In genomic region chr22:18070556-18071306, GRCh38 we compare ENCODE assay signal across 11 cellular contexts. TPM values are rescaled to one million over a fixed set of nuclear protein-coding genes. Genes with fewer than 3 reads are reported as not detected.
DNase-seq lines count a peak whose midpoint lies in the region; ATAC-seq, FAIRE-seq and TF ChIP-seq lines count a peak whose summit lies in the region.
"Had no signal": no experiment of that assay in that cellular context is flagged by ENCODE, and none has a peak within 500 bp of the region (broad histone marks: within the 10 kb centered on the region; RNA-seq: fewer than 3 reads in every experiment).

No MANE protein-coding gene starts in this region.

- H3K9me2 ChIP-seq in SK-N-SH (no peaks in the 10 kb centered on the region), MM.1S (replicated peaks; ENCODE audit: insufficient read depth, low read length) (no peaks in the 10 kb centered on the region)

- DNase-seq in SK-N-SH (no peak), MM.1S (no peak), epithelial cell of prostate (ENCODE audit: low read depth, low spot score) (no peak), small intestine (peak; percentile 72), ureter (ENCODE audit: low spot score) (no peak), uterus (no peak)
- DNase-seq: NCI-H187 had no signal

- H3K27ac ChIP-seq in SK-N-SH (ENCODE audit: low read depth in 2 of 2, low read length in 1 of 2) (no peak overlapping the region), MM.1S (ENCODE audit: low read length) (no peak overlapping the region), epithelial cell of prostate (peak overlapping the region; percentile 57), small intestine (ENCODE audit: low read depth in 1 of 2, low read length in 1 of 2) (peak overlapping the region in 1 of 2 donors; percentile 41), uterus (peak overlapping the region in 1 of 2 donors; percentile 52)
- H3K27ac ChIP-seq: SJSA1 had no signal

- no peak overlapping the region for H3K9ac ChIP-seq in SK-N-SH
- H3K9ac ChIP-seq in MM.1S (ENCODE audit: low read length): no peak overlapping the region

- H3K36me3 ChIP-seq in SK-N-SH (replicated peaks in 1 of 2; ENCODE audit: control insufficient read depth in 1 of 2, insufficient read depth in 2 of 2, low read length in 1 of 2) (no peaks in the 10 kb centered on the region), MM.1S (replicated peaks; ENCODE audit: insufficient read depth, low read length) (no peaks in the 10 kb centered on the region), small intestine (ENCODE audit: control insufficient read depth in 2 of 2, insufficient read depth in 2 of 2, low read length in 2 of 2) (no peaks in the 10 kb centered on the region), uterus (no peaks in the 10 kb centered on the region)
- H3K36me3 ChIP-seq: SJSA1 had no signal

- H3K4me2 ChIP-seq in SK-N-SH (no peak overlapping the region), MM.1S (ENCODE audit: low read depth, low read length) (no peak overlapping the region)

- H3K9me3 ChIP-seq in SK-N-SH: no peaks in the 10 kb centered on the region
- H3K9me3 ChIP-seq in MM.1S (replicated peaks; ENCODE audit: insufficient read depth, low read length): no peaks in the 10 kb centered on the region
- H3K9me3 ChIP-seq in small intestine (ENCODE audit: control insufficient read depth, low read depth): no peaks in the 10 kb centered on the region
- no peaks in the 10 kb centered on the region for H3K9me3 ChIP-seq in uterus
- H3K9me3 ChIP-seq: SJSA1 had no signal

- WGBS in SK-N-SH (ENCODE audit: low lambda C conversion rate): 83% methylated on average over 11 of the region's 14 CpGs
- 53 to 74% (median 67%) methylated on average over 14 of the region's 14 CpGs for WGBS in small intestine, 3 donors

- H3K4me3 ChIP-seq in SK-N-SH (ENCODE audit: low read depth in 2 of 2, low read length in 1 of 2) (no peak overlapping the region), MM.1S (ENCODE audit: low read length) (no peak overlapping the region), small intestine (ENCODE audit: low read depth in 1 of 2, low read length in 2 of 2) (no peak overlapping the region), uterus (no peak overlapping the region)
- H3K4me3 ChIP-seq: SJSA1 had no signal

- H3K27me3 ChIP-seq in SK-N-SH (ENCODE audit: insufficient read depth) (no peaks in the 10 kb centered on the region), MM.1S (replicated peaks; ENCODE audit: insufficient read depth, low read length) (no peaks in the 10 kb centered on the region), small intestine (ENCODE audit: control insufficient read depth in 2 of 2, insufficient read depth in 2 of 2, low read length in 2 of 2) (no peaks in the 10 kb centered on the region), uterus (no peaks in the 10 kb centered on the region)
- H3K27me3 ChIP-seq: SJSA1 had no signal

- H3F3A ChIP-seq in SK-N-SH (replicated peaks; ENCODE audit: insufficient read depth) (no peaks in the 10 kb centered on the region), MM.1S (ENCODE audit: insufficient read depth, low read length) (peaks cover 8% of the 10 kb centered on the region; the same call in 1 of the 2 replicates)

- intact Hi-C loops in uterus (cut with DNase I; ENCODE audit: low total_unique reads): loop anchor here (10.0 kb wide), 1 partner anchor 46 kb away; the partner anchor contains the start of gene MICAL3

- no peaks in the 10 kb centered on the region; a peak in 1 of 4 replicates for H3K4me1 ChIP-seq in SK-N-SH (ENCODE audit: control insufficient read depth in 1 of 2, insufficient read depth in 2 of 2, low read depth in 1 of 2, low read length in 1 of 2)
- peaks cover 15% of the 10 kb centered on the region for H3K4me1 ChIP-seq in MM.1S (ENCODE audit: low read length)
- H3K4me1 ChIP-seq in small intestine (ENCODE audit: control insufficient read depth in 2 of 2, insufficient read depth in 1 of 2, low read depth in 1 of 2, low read length in 1 of 2): peaks cover 0 to 1% of the 10 kb centered on the region in 2 donors
- peaks cover 0 to 6% of the 10 kb centered on the region in 2 donors for H3K4me1 ChIP-seq in uterus

- H4K20me1 ChIP-seq in SK-N-SH (ENCODE audit: insufficient read depth): no peaks in the 10 kb centered on the region
- no peaks in the 10 kb centered on the region for H4K20me1 ChIP-seq in MM.1S (ENCODE audit: insufficient read depth, low read length)

- H2AFZ ChIP-seq in SK-N-SH (ENCODE audit: low read depth): no peak overlapping the region
- H2AFZ ChIP-seq in MM.1S (ENCODE audit: low read length): no peak overlapping the region

- no peak for TF ChIP-seq EP300 in SK-N-SH (IDR thresholded peaks at IDR 0.05; ENCODE audit: borderline replicate concordance in 1 of 2, low read depth in 1 of 2, low read length in 1 of 2)

- TF ChIP-seq POLR2A in uterus (IDR thresholded peaks at IDR 0.05): no peak

- TF ChIP-seq CTCF in SK-N-SH (IDR thresholded peaks at IDR 0.05) (peak; percentile 54), MM.1S (IDR thresholded peaks at IDR 0.05; ENCODE audit: low read length) (peak; percentile 15; the same call in 1 of the 2 replicates), uterus (IDR thresholded peaks at IDR 0.05) (no peak)

- CTCF ChIA-PET in SK-N-SH (lab: Yijun Ruan, JAX): interaction anchor here (0.7 to 9.7 kb wide), 10 partner anchors 14 to 240 kb away, joined by 3 to 186 read pairs (median 4); partner anchors contain the start of gene MICAL3

- H3K79me2 ChIP-seq in SK-N-SH (ENCODE audit: insufficient read depth): no peaks in the 10 kb centered on the region
- H3K79me2 ChIP-seq in MM.1S (ENCODE audit: low read length): no peaks in the 10 kb centered on the region

- ATAC-seq in SK-N-SH treated with all-trans-retinoic acid at 6 μM for 48 hours: no peak
- no peak for ATAC-seq in HG03520 (IDR thresholded peaks at IDR 0.05; ENCODE audit: unreplicated experiment)
- ATAC-seq: sciatic nerve had no signal

- POLR2A ChIA-PET in SK-N-SH (lab: Yijun Ruan, JAX): no interaction called here

- no peak for TF ChIP-seq RAD21 in SK-N-SH (IDR thresholded peaks at IDR 0.05; ENCODE audit: low read length)

- FAIRE-seq in small intestine (lab: Jason Lieb, UNC): no peak

TF ChIP-seq in SK-N-SH, 30 proteins besides CTCF, POLR2A, EP300 and RAD21 (continues in another document):
- TF ChIP-seq RCOR1 (IDR thresholded peaks at IDR 0.05; ENCODE audit: low read length) (no peak), MEF2A (IDR thresholded peaks at IDR 0.05; ENCODE audit: borderline replicate concordance, low read depth) (no peak), USF1 (IDR thresholded peaks at IDR 0.05; ENCODE audit: borderline replicate concordance, low read depth) (no peak), MAX (IDR thresholded peaks at IDR 0.05; ENCODE audit: low read depth) (no peak), YY1 (IDR thresholded peaks at IDR 0.05; ENCODE audit: low read depth) (no peak)

TF ChIP-seq in SK-N-SH treated with all-trans-retinoic acid at 6 μM for 48 hours, 23 proteins besides CTCF, POLR2A, EP300 and RAD21 (continues in another document):
- TF ChIP-seq CSRNP3 (CRISPR knock-in tag; IDR thresholded peaks at IDR 0.05) (no peak), TSHZ2 (CRISPR knock-in tag; IDR thresholded peaks at IDR 0.05) (no peak)

RNA-seq across cellular contexts. Expression of gene PEX26, which starts 7.1 kb away (rescaled TPM):
- polyA plus RNA-seq in SK-N-SH (2012; rRNA removed) (13.0 and 17.5 TPM in 2 replicates), small intestine (10 to 100 TPM; 23.2 to 48.0 (median 28.0) TPM)
- 7.8 and 12.2 TPM in 2 replicates for polyA plus RNA-seq in SK-N-SH (2012; cell fraction: cytosol; rRNA removed)
- 15.3 and 16.2 TPM in 2 replicates for polyA plus RNA-seq in SK-N-SH (2012; cell fraction: nucleus; rRNA removed)
- total RNA-seq in ureter (43.7 TPM), uterus (10 to 100 TPM; 28.2 to 36.1 (median 31.2) TPM)

RNA-seq across cellular contexts. Expression of gene TUBA8, which starts 39.9 kb away (rescaled TPM):
- polyA plus RNA-seq in SK-N-SH (2012; rRNA removed) (1.7 and 2.1 TPM in 2 replicates), small intestine (1 to 10 TPM; 4.4 to 5.8 (median 4.6) TPM)
- 1.0 and 1.2 TPM in 2 replicates for polyA plus RNA-seq in SK-N-SH (2012; cell fraction: cytosol; rRNA removed)
- polyA plus RNA-seq in SK-N-SH (2012; cell fraction: nucleus; rRNA removed): 6.8 and 7.7 TPM in 2 replicates
- total RNA-seq in ureter (2.6 TPM), uterus (10 to 100 TPM in 1 of 4 donors, 1 to 10 TPM in 1, under 1 TPM in 1, not detected in 1; 0.90 to 14.6 (median 2.2) TPM)

RNA-seq across cellular contexts. Expression of gene MICAL3, which starts 46.4 kb away (rescaled TPM):
- polyA plus RNA-seq in SK-N-SH (2012; rRNA removed): 50.9 and 83.1 TPM in 2 replicates
- 35.5 and 39.3 TPM in 2 replicates for polyA plus RNA-seq in SK-N-SH (2012; cell fraction: cytosol; rRNA removed)
- polyA plus RNA-seq in SK-N-SH (2012; cell fraction: nucleus; rRNA removed): 293 and 319 TPM in 2 replicates
- 10 to 100 TPM in 1 of 3 donors, 1 to 10 TPM in 2; 3.2 to 15.3 (median 4.7) TPM for polyA plus RNA-seq in small intestine
- total RNA-seq in ureter: 67.1 TPM
- total RNA-seq in uterus: 100 to 1,000 TPM in 1 of 4 donors, 10 to 100 TPM in 3; 13.5 to 167 (median 47.2) TPM

Comparison
In these comparisons a context has a peak if more than half of its experiments do, and no peak if none do; other contexts are left out.
1. CTCF ChIP-seq: peak in SK-N-SH (single experiment) and MM.1S (single experiment); none in uterus (0 of 4).